ENCODE assay signal across 15 cellular contexts in genomic region chr2:118940008-118940407, GRCh38. TPM values are rescaled to one million over a fixed set of nuclear protein-coding genes. Genes with fewer than 3 reads are reported as not detected.
DNase-seq lines count a peak whose midpoint lies in the region.
"Had no signal": no experiment of that assay in that cellular context is flagged by ENCODE, and none has a peak within 500 bp of the region (broad histone marks: within the 10 kb centered on the region; RNA-seq: fewer than 3 reads in every experiment).

No MANE protein-coding gene starts in this region.

- no peaks in the 10 kb centered on the region for H3K79me1 ChIP-seq in mesenchymal stem cell (replicated peaks; ENCODE audit: low read length, poor library complexity, severe bottlenecking)

- intact Hi-C loops in dendritic cell treated with granulocyte-macrophage colony-stimulating factor and Interleukin-4, amounts not matched to agents 40 ng/mL and 50 ng/mL, for 4 days (cut with micrococcal nuclease), result no loop called here

- no peaks in the 10 kb centered on the region for H3K27me3 ChIP-seq in BLaER1 treated with 17β-estradiol and CSF1 and Interleukin-3, amounts not matched to agents 10 nM and 100 nM
- peaks cover 0 to 27% of the 10 kb centered on the region in 2 experiments for H3K27me3 ChIP-seq in mesenchymal stem cell (ENCODE audit: control insufficient read depth in 1 of 2, insufficient read depth in 1 of 2, low read length in 2 of 2)

- no peak overlapping the region for H2BK120ac ChIP-seq in mesenchymal stem cell (ENCODE audit: low read depth, low read length)

- peak overlapping the region; percentile 70 to 98 (median 87) for H3K4me2 ChIP-seq in BLaER1 treated with 17β-estradiol and CSF1 and Interleukin-3, amounts not matched to agents 10 nM and 100 nM
- no peak overlapping the region for H3K4me2 ChIP-seq in mesenchymal stem cell (ENCODE audit: low read length, poor library complexity, severe bottlenecking)

- H3K27ac ChIP-seq in BLaER1 treated with 17β-estradiol and CSF1 and Interleukin-3, amounts not matched to agents 10 nM and 100 nM, result peak overlapping the region in 10 of 11 experiments; percentile 35 to 90 (median 76); a peak in 19 of 22 replicates
- H3K27ac ChIP-seq in mesenchymal stem cell (ENCODE audit: low read length, poor library complexity, severe bottlenecking) (no peak overlapping the region), caudate nucleus (ENCODE audit: low read depth, low read length) (no peak overlapping the region)
- H3K27ac ChIP-seq: SJCRH30 had no signal

- no peaks in the 10 kb centered on the region for H3K36me3 Mint-ChIP-seq in dendritic cell treated with granulocyte-macrophage colony-stimulating factor and Interleukin-4, amounts not matched to agents 40 ng/mL and 50 ng/mL, for 4 days (ENCODE audit: low read depth)
- H3K36me3 Mint-ChIP-seq: CD4-positive, alpha-beta memory T cell had no signal

- H2AK5ac ChIP-seq in mesenchymal stem cell (ENCODE audit: low read length, severe bottlenecking), result no peak overlapping the region

- peaks cover 14 to 100% (median 53%) of the 10 kb centered on the region in 10 experiments for H3K4me1 ChIP-seq in BLaER1 treated with 17β-estradiol and CSF1 and Interleukin-3, amounts not matched to agents 10 nM and 100 nM
- no peaks in the 10 kb centered on the region for H3K4me1 ChIP-seq in mesenchymal stem cell (ENCODE audit: control insufficient read depth, insufficient read depth, low read depth, low read length)
- H3K4me1 ChIP-seq: SJCRH30 had no signal

- peaks cover 0 to 2% (median 0%) of the 10 kb centered on the region in 11 experiments; a peak in 1 of 22 replicates for H3K36me3 ChIP-seq in BLaER1 treated with 17β-estradiol and CSF1 and Interleukin-3, amounts not matched to agents 10 nM and 100 nM
- no peaks in the 10 kb centered on the region for H3K36me3 ChIP-seq in mesenchymal stem cell (ENCODE audit: control insufficient read depth in 1 of 2, insufficient read depth in 2 of 2, low read depth in 1 of 2, low read length in 2 of 2)
- H3K36me3 ChIP-seq: SJCRH30 had no signal

- no peak overlapping the region for H2BK5ac ChIP-seq in mesenchymal stem cell (ENCODE audit: low read depth, low read length, poor library complexity, severe bottlenecking)

- peak overlapping the region in 4 of 10 experiments; percentile 4 to 11 (median 8); a peak in 5 of 20 replicates for H3K4me3 ChIP-seq in BLaER1 treated with 17β-estradiol and CSF1 and Interleukin-3, amounts not matched to agents 10 nM and 100 nM
- no peak overlapping the region for H3K4me3 ChIP-seq in mesenchymal stem cell (ENCODE audit: insufficient read depth in 1 of 2, low read depth in 1 of 2, low read length in 2 of 2)
- H3K4me3 ChIP-seq: SJCRH30 had no signal

- H3K27me3 Mint-ChIP-seq in dendritic cell treated with granulocyte-macrophage colony-stimulating factor and Interleukin-4, amounts not matched to agents 40 ng/mL and 50 ng/mL, for 4 days, result no peaks in the 10 kb centered on the region

- no peaks in the 10 kb centered on the region for H3K9me3 Mint-ChIP-seq in dendritic cell treated with granulocyte-macrophage colony-stimulating factor and Interleukin-4, amounts not matched to agents 40 ng/mL and 50 ng/mL, for 4 days
- H3K9me3 Mint-ChIP-seq: CD4-positive, alpha-beta memory T cell had no signal

- H4K8ac ChIP-seq in mesenchymal stem cell (ENCODE audit: low read length), result no peak overlapping the region

- H3K4me3 Mint-ChIP-seq in dendritic cell treated with granulocyte-macrophage colony-stimulating factor and Interleukin-4, amounts not matched to agents 40 ng/mL and 50 ng/mL, for 4 days, result no peak overlapping the region

- H3K9me3 ChIP-seq in BLaER1 treated with 17β-estradiol and CSF1 and Interleukin-3, amounts not matched to agents 10 nM and 100 nM (replicated peaks in 1 of 11), result no peaks in the 10 kb centered on the region
- H3K9me3 ChIP-seq in mesenchymal stem cell (ENCODE audit: control insufficient read depth, low read length), result no peaks in the 10 kb centered on the region
- H3K9me3 ChIP-seq: SJCRH30 had no signal

- no peak overlapping the region for H2BK15ac ChIP-seq in mesenchymal stem cell (ENCODE audit: low read depth, poor library complexity, severe bottlenecking)

- H2BK12ac ChIP-seq in mesenchymal stem cell (ENCODE audit: low read length in 2 of 2), result no peak overlapping the region

- H3K9ac ChIP-seq in BLaER1 treated with 17β-estradiol and CSF1 and Interleukin-3, amounts not matched to agents 10 nM and 100 nM, result peak overlapping the region in 8 of 11 experiments; percentile 13 to 79 (median 62); a peak in 14 of 22 replicates
- H3K9ac ChIP-seq in mesenchymal stem cell (ENCODE audit: low read length), result no peak overlapping the region

- H3K4me1 Mint-ChIP-seq in dendritic cell treated with granulocyte-macrophage colony-stimulating factor and Interleukin-4, amounts not matched to agents 40 ng/mL and 50 ng/mL, for 4 days (ENCODE audit: low read depth), result peaks cover 32% of the 10 kb centered on the region

- H4K91ac ChIP-seq in mesenchymal stem cell (ENCODE audit: low read length), result no peak overlapping the region

- no peaks in the 10 kb centered on the region for H4K20me1 ChIP-seq in BLaER1 treated with 17β-estradiol and CSF1 and Interleukin-3, amounts not matched to agents 10 nM and 100 nM

- peak; percentile 66 to 76 for DNase-seq in AML-193 (lab: John Stamatoyannopoulos, UW)
- peak; percentile 83 for DNase-seq in MV-4-11 (lab: John Stamatoyannopoulos, UW)
- no peak for DNase-seq in mesenchymal stem cell
- DNase-seq in NK-92 treated with Interleukin-12 subunit alpha and Interleukin-12 subunit beta, amount 100 ng/mL, for 24 hours (lab: John Stamatoyannopoulos, UW), result no peak
- no peak for DNase-seq in caudate nucleus (lab: John Stamatoyannopoulos, UW)
- DNase-seq: CD4-positive, alpha-beta memory T cell; GOT3; NCI-H1417 treated with DMSO at 0.1 percent for 48 hours; NCI-H2029; NCI-H345; NCI-H526; OCI-M1; SJCRH30 had no signal

- H3K27ac Mint-ChIP-seq in dendritic cell treated with granulocyte-macrophage colony-stimulating factor and Interleukin-4, amounts not matched to agents 40 ng/mL and 50 ng/mL, for 4 days, result peak overlapping the region; percentile 73

- H3K18ac ChIP-seq in mesenchymal stem cell (ENCODE audit: low read depth in 1 of 2, low read length in 2 of 2), result no peak overlapping the region

- H2AFZ ChIP-seq in mesenchymal stem cell (ENCODE audit: low read depth, low read length), result no peak overlapping the region

- no peak overlapping the region for H3K23ac ChIP-seq in mesenchymal stem cell (ENCODE audit: low read length in 2 of 2)

- no peak overlapping the region for H3K4ac ChIP-seq in mesenchymal stem cell (ENCODE audit: low read depth in 1 of 2, low read length in 2 of 2)

- H3K14ac ChIP-seq in mesenchymal stem cell (ENCODE audit: low read length in 2 of 2), result no peak overlapping the region

RNA-seq across cellular contexts. Expression of gene MARCO, which starts 2.0 kb away (rescaled TPM):
- polyA plus RNA-seq in mesenchymal stem cell (2013, experiment 1 of 2), result not detected
- not detected for polyA plus RNA-seq in mesenchymal stem cell (2013, experiment 2 of 2)
- polyA plus RNA-seq: CD4-positive, alpha-beta memory T cell had no signal

Comparison
In these comparisons a context has a peak if more than half of its experiments do, and no peak if none do; other contexts are left out.
1. DNase-seq: peak in AML-193 (2 of 2) and MV-4-11 (single experiment); none in mesenchymal stem cell (single experiment), NK-92 treated with Interleukin-12 subunit alpha and Interleukin-12 subunit beta, amount 100 ng/mL, for 24 hours (single experiment) and caudate nucleus (0 of 61).
2. H3K27ac ChIP-seq: peak in BLaER1 treated with 17β-estradiol and CSF1 and Interleukin-3, amounts not matched to agents 10 nM and 100 nM (10 of 11); none in mesenchymal stem cell (single experiment) and caudate nucleus (single experiment).